In the genomic region with DNA sequence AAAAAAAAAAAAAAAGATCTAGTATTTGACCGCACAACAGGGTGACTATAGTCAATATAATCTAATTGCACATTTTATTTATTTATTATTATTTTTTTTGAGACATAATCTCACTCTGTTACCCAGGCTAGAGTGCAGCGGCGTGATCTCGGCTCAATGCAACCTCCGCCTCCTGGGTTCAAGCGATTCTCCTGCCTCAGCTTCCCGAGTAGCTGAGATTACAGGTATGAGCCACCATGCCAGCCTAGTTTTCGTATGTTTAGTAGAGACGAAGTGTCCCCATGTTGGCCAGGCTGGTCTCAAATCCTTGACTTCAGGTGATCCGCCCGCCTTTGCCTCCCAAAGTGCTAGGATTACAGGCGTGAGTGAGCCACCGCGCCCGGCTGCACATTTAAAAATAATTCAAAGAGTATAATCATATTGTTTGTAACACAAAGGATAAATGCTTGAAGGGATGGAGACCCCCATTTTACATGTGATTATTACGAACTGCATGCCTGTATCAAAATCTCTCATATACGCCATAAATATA, we compare ENCODE assay signal across 9 cellular contexts. TPM values are rescaled to one million over a fixed set of nuclear protein-coding genes. Genes with fewer than 3 reads are reported as not detected.
A peak's percentile ranks its signal among the peaks of the same experiment; 100 is the strongest.
DNase-seq lines count a peak whose midpoint lies in the region; ATAC-seq and TF ChIP-seq lines count a peak whose summit lies in the region.
"Had no signal": no experiment of that assay in that cellular context is flagged by ENCODE, and none has a peak within 500 bp of the region (broad histone marks: within the 10 kb centered on the region; RNA-seq: fewer than 3 reads in every experiment).

No MANE protein-coding gene starts in this region.

- DNase-seq in A673 (ENCODE audit: low spot score) = no peak
- peak; percentile 7 for DNase-seq in HT-29 (ENCODE audit: low spot score)
- DNase-seq in mammary epithelial cell = no peak
- DNase-seq in amniotic stem cell (lab: John Stamatoyannopoulos, UW) = no peak
- no peak for DNase-seq in omental fat pad (ENCODE audit: low spot score)
- no peak for DNase-seq in central memory CD4-positive, alpha-beta T cell

- intact Hi-C loops in A673 (cut with micrococcal nuclease; ENCODE audit: unreplicated experiment) = no loop called here
- intact Hi-C loops in mammary epithelial cell (cut with micrococcal nuclease) = no loop called here

- H2AFZ ChIP-seq in mammary epithelial cell (ENCODE audit: low read depth, low read length) = no peak overlapping the region

- WGBS in mammary epithelial cell (ENCODE audit: low coverage, missing lambda C conversion rate) = 37% methylated on average over 17 of the region's 17 CpGs

- H3K9me3 ChIP-seq in A673 (ENCODE audit: low read depth, low read length, poor library complexity, severe bottlenecking) = no peaks in the 10 kb centered on the region
- H3K9me3 ChIP-seq in mammary epithelial cell (replicated peaks; ENCODE audit: insufficient read depth, low read length) = no peaks in the 10 kb centered on the region
- H3K9me3 ChIP-seq in mucosa of stomach (ENCODE audit: control insufficient read depth, low read length) = no peaks in the 10 kb centered on the region

- dilution Hi-C loops in mammary epithelial cell (cut with HindIII; ENCODE audit: low sequenced_read_pairs) = no loop called here

- ATAC-seq in GM19395 (IDR thresholded peaks at IDR 0.05; ENCODE audit: unreplicated experiment) = no peak
- ATAC-seq in omental fat pad (ENCODE audit: low FRiP score) = no peak

- H3K27me3 ChIP-seq in A673 (replicated peaks; ENCODE audit: insufficient read depth, low read depth, low read length, poor library complexity) = no peaks in the 10 kb centered on the region
- no peaks in the 10 kb centered on the region for H3K27me3 ChIP-seq in mammary epithelial cell (ENCODE audit: insufficient read depth, low read length)
- H3K27me3 ChIP-seq in mucosa of stomach (ENCODE audit: control insufficient read depth, insufficient read depth, low read length) = no peaks in the 10 kb centered on the region

- H3K4me1 ChIP-seq in A673 (ENCODE audit: insufficient read depth, low read length, poor library complexity, severe bottlenecking) = no peaks in the 10 kb centered on the region
- peaks cover 6% of the 10 kb centered on the region for H3K4me1 ChIP-seq in mammary epithelial cell (ENCODE audit: insufficient read depth, low read length)
- H3K4me1 ChIP-seq in mucosa of stomach (ENCODE audit: control insufficient read depth, insufficient read depth, low read length) = peaks cover 6% of the 10 kb centered on the region

- H4K20me1 ChIP-seq in mammary epithelial cell (ENCODE audit: insufficient read depth, low read length) = no peaks in the 10 kb centered on the region

- in situ Hi-C loops in mammary epithelial cell (cut with MboI; ENCODE audit: low sequenced_read_pairs in 2 of 2) = no loop called here

- peak overlapping the region; percentile 96 for H3K4me3 ChIP-seq in A673 (ENCODE audit: low read depth, low read length, poor library complexity, severe bottlenecking)
- H3K4me3 ChIP-seq in mammary epithelial cell (replicated peaks in 1 of 3; ENCODE audit: insufficient read depth in 1 of 3, low read depth in 2 of 3, low read length in 3 of 3) = peak overlapping the region; percentile 80 to 98 (median 92)
- peak overlapping the region; percentile 98 for H3K4me3 ChIP-seq in mucosa of stomach (ENCODE audit: low read length)

- H3K9ac ChIP-seq in mammary epithelial cell (ENCODE audit: insufficient read depth, low read length) = peak overlapping the region; percentile 45
- H3K9ac ChIP-seq in mucosa of stomach (ENCODE audit: low read length) = peak overlapping the region; percentile 71

- peaks cover 41% of the 10 kb centered on the region for H3K79me2 ChIP-seq in mammary epithelial cell (ENCODE audit: insufficient read depth, low read length)

- POLR2A ChIA-PET in A673 (lab: Charles Lee; ENCODE audit: low non-redundant PET) = no interaction called here

- H3K27ac ChIP-seq in A673 (ENCODE audit: low read depth, low read length, poor library complexity, severe bottlenecking) (peak overlapping the region; percentile 86), mammary epithelial cell (ENCODE audit: insufficient read depth, low read depth, low read length) (no peak overlapping the region)

- H3K36me3 ChIP-seq in A673 (ENCODE audit: insufficient read depth, low read length, poor library complexity, severe bottlenecking) = peaks cover 7% of the 10 kb centered on the region
- H3K36me3 ChIP-seq in mammary epithelial cell (ENCODE audit: insufficient read depth, low read length) = no peaks in the 10 kb centered on the region
- no peaks in the 10 kb centered on the region for H3K36me3 ChIP-seq in mucosa of stomach (ENCODE audit: control insufficient read depth, insufficient read depth, low read length)

- BruUV-seq in A673 (replicated peaks; lab: Mats Ljungman, UMichigan) (no TSS peak), mammary epithelial cell (replicated peaks; lab: Mats Ljungman, UMichigan) (no TSS peak)

- peak overlapping the region; percentile 100 for H3K4me2 ChIP-seq in mammary epithelial cell (ENCODE audit: insufficient read depth, low read depth, low read length)

- TF ChIP-seq CTCF in A673 (conservative IDR thresholded peaks at IDR 0.05; ENCODE audit: low read depth, low read length) (no peak), mammary epithelial cell (conservative IDR thresholded peaks at IDR 0.05 in 1 of 2, IDR thresholded peaks at IDR 0.05 in 1 of 2; ENCODE audit: extremely low read depth in 1 of 2, insufficient read depth in 1 of 2, low read depth in 1 of 2, low read length in 2 of 2) (no peak), omental fat pad (IDR thresholded peaks at IDR 0.05) (no peak)

- CTCF ChIA-PET in A673 (lab: Charles Lee) (no interaction called here), mammary epithelial cell (lab: Charles Lee; ENCODE audit: low non-redundant PET) (no interaction called here)

RNA-seq across cellular contexts. Expression of a gene that starts 0.8 kb away (rescaled TPM):
- total RNA-seq in A673 (2021) (26.9 and 30.3 TPM in 2 replicates), mammary epithelial cell (10 to 100 TPM; 14.5 to 24.3 TPM), omental fat pad (10 to 100 TPM; 12.6 to 24.1 (median 17.2) TPM)
- total RNA-seq in HT-29 (2014; rRNA removed; shearing (Covaris generic)) = 27.2 and 29.7 TPM in 2 replicates
- polyA plus RNA-seq in mammary epithelial cell = 9.4 TPM
- polyA minus RNA-seq in mammary epithelial cell = 13.3 TPM

RNA-seq across cellular contexts. Expression of a gene that starts 1.1 kb away (rescaled TPM):
- 0.15 and 0.72 TPM in 2 replicates for total RNA-seq in A673 (2021)
- total RNA-seq in HT-29 (2014; rRNA removed; shearing (Covaris generic)) = 2.5 and 5.8 TPM in 2 replicates
- total RNA-seq in mammary epithelial cell = under 1 TPM; 0.17 to 0.71 TPM
- polyA plus RNA-seq in mammary epithelial cell = 0.51 TPM
- polyA minus RNA-seq in mammary epithelial cell = not detected
- 1 to 10 TPM in 2 of 4 donors, under 1 TPM in 2; 0.31 to 1.1 (median 0.87) TPM for total RNA-seq in omental fat pad

RNA-seq across cellular contexts. Expression of a gene that starts 33.7 kb away (rescaled TPM):
- 16.8 and 19.1 TPM in 2 replicates for total RNA-seq in A673 (2021)
- total RNA-seq in HT-29 (2014; rRNA removed; shearing (Covaris generic)) = 17.7 and 30.4 TPM in 2 replicates
- 10 to 100 TPM; 13.0 to 14.2 TPM for total RNA-seq in mammary epithelial cell
- 4.0 TPM for polyA plus RNA-seq in mammary epithelial cell
- 7.9 TPM for polyA minus RNA-seq in mammary epithelial cell
- 10 to 100 TPM in 2 of 4 donors, 1 to 10 TPM in 2; 8.9 to 18.6 (median 10.9) TPM for total RNA-seq in omental fat pad

RNA-seq across cellular contexts. Expression of a gene that starts 39.9 kb away (rescaled TPM):
- total RNA-seq in A673 (2021) = 29.7 and 33.8 TPM in 2 replicates
- total RNA-seq in HT-29 (2014; rRNA removed; shearing (Covaris generic)) = 81.9 and 82.4 TPM in 2 replicates
- 10 to 100 TPM; 13.5 to 26.2 TPM for total RNA-seq in mammary epithelial cell
- 34.3 TPM for polyA plus RNA-seq in mammary epithelial cell
- polyA minus RNA-seq in mammary epithelial cell = 15.6 TPM
- 10 to 100 TPM; 12.4 to 26.8 (median 20.9) TPM for total RNA-seq in omental fat pad

RNA-seq across cellular contexts. Expression of a gene that starts 54.9 kb away (rescaled TPM):
- total RNA-seq in A673 (2021) (not detected in 2 replicates), mammary epithelial cell (not detected), omental fat pad (not detected)
- total RNA-seq in HT-29 (2014; rRNA removed; shearing (Covaris generic)) = 0.76 TPM in 1 of 2 replicates, not detected in the other
- not detected for polyA plus RNA-seq in mammary epithelial cell
- polyA minus RNA-seq in mammary epithelial cell = not detected
- total RNA-seq: occipital lobe had no signal
